ENCODE assay signal across 15 cellular contexts in genomic region chr2:41928593-41928992, GRCh38.
DNase-seq lines count a peak whose midpoint lies in the region; ATAC-seq and TF ChIP-seq lines count a peak whose summit lies in the region.
"Had no signal": no experiment of that assay in that cellular context is flagged by ENCODE, and none has a peak within 500 bp of the region (broad histone marks: within the 10 kb centered on the region; RNA-seq: fewer than 3 reads in every experiment).

No MANE protein-coding gene starts in this region.

- no peak for TF ChIP-seq CTCF in AG09309 (IDR thresholded peaks at IDR 0.05; ENCODE audit: control insufficient read depth, insufficient read depth, low read depth, low read length, missing control alignments)
- TF ChIP-seq CTCF in choroid plexus epithelial cell (conservative IDR thresholded peaks at IDR 0.05; ENCODE audit: low read depth, low read length): no peak

- no peak overlapping the region for H3K4me3 ChIP-seq in AG09309 (ENCODE audit: control insufficient read depth, low read depth, low read length)
- no peak overlapping the region for H3K4me3 ChIP-seq in choroid plexus epithelial cell (ENCODE audit: low read depth, low read length)
- H3K4me3 ChIP-seq: BLaER1 treated with 17β-estradiol and CSF1 and Interleukin-3, amounts not matched to agents 10 nM and 100 nM; spleen had no signal

- no peak for ATAC-seq in HG03565 (IDR thresholded peaks at IDR 0.05; ENCODE audit: unreplicated experiment)
- ATAC-seq in HG03378 (IDR thresholded peaks at IDR 0.05; ENCODE audit: unreplicated experiment): no peak
- no peak for ATAC-seq in HG02973 (IDR thresholded peaks at IDR 0.05; ENCODE audit: unreplicated experiment)
- ATAC-seq: activated CD8-positive, alpha-beta memory T cell treated with anti-CD3 and anti-CD28 coated beads, Interleukin-2, amount 10 ng/mL, durations not matched to agents 7 days and 5 days; naive thymus-derived CD8-positive, alpha-beta T cell had no signal

- DNase-seq in AG09309 (ENCODE audit: low read depth) (peak; percentile 55), M059J (ENCODE audit: low read depth) (peak; percentile 93), choroid plexus epithelial cell (ENCODE audit: low read depth) (peak; percentile 87), myocyte (ENCODE audit: low read depth) (peak; percentile 78), activated gamma-delta T cell treated with Interleukin-2 at 50 U/mL for 16 hours (no peak)
- DNase-seq: activated CD8-positive, alpha-beta memory T cell treated with anti-CD3 and anti-CD28 coated beads, Interleukin-2, amount 10 ng/mL, durations not matched to agents 7 days and 5 days; activated naive CD8-positive, alpha-beta T cell treated with anti-CD3 and anti-CD28 coated beads for 36 hours; effector CD4-positive, alpha-beta T cell; KBM-7; naive thymus-derived CD8-positive, alpha-beta T cell; spleen had no signal
